ENCODE assay signal across 8 cellular contexts in genomic region chr1:109214695-109215623, GRCh38. TPM values are rescaled to one million over a fixed set of nuclear protein-coding genes. Genes with fewer than 3 reads are reported as not detected.
DNase-seq lines count a peak whose midpoint lies in the region; ATAC-seq and TF ChIP-seq lines count a peak whose summit lies in the region.

No MANE protein-coding gene starts in this region.

- H3K27me3 ChIP-seq in effector memory CD4-positive, alpha-beta T cell (replicated peaks; ENCODE audit: control insufficient read depth, insufficient read depth, low read length, poor library complexity, severe bottlenecking): no peaks in the 10 kb centered on the region
- H3K27me3 ChIP-seq in mesendoderm (ENCODE audit: insufficient read depth, low read length, poor library complexity) (no peaks in the 10 kb centered on the region), stomach smooth muscle (ENCODE audit: control insufficient read depth in 1 of 2, insufficient read depth in 2 of 2, low read length in 2 of 2) (no peaks in the 10 kb centered on the region)

- peaks cover 15% of the 10 kb centered on the region for H3K79me1 ChIP-seq in mesendoderm (ENCODE audit: low read length)

- H2AK5ac ChIP-seq in mesendoderm (ENCODE audit: low read length): no peak overlapping the region

- peaks cover 37% of the 10 kb centered on the region for H3K79me2 ChIP-seq in mesendoderm (ENCODE audit: control insufficient read depth, insufficient read depth, low read length)

- no peak overlapping the region for H4K5ac ChIP-seq in mesendoderm (ENCODE audit: low read length)

- H3K23ac ChIP-seq in mesendoderm (ENCODE audit: low read length): peak overlapping the region; percentile 89

- no peak overlapping the region for H3K4ac ChIP-seq in mesendoderm (ENCODE audit: low read depth, low read length)

- H2BK120ac ChIP-seq in mesendoderm (ENCODE audit: low read depth, low read length): no peak overlapping the region

- ATAC-seq in GM21529 (IDR thresholded peaks at IDR 0.05; ENCODE audit: unreplicated experiment) (peak; percentile 43), HG02763 (IDR thresholded peaks at IDR 0.05; ENCODE audit: unreplicated experiment) (no peak)

- H3K9ac ChIP-seq in mesendoderm (ENCODE audit: low read length): peak overlapping the region; percentile 99
- peak overlapping the region; percentile 95 to 97 for H3K9ac ChIP-seq in stomach smooth muscle (ENCODE audit: low read length in 2 of 2)

- peaks cover 10% of the 10 kb centered on the region for H3K4me1 ChIP-seq in effector memory CD4-positive, alpha-beta T cell (ENCODE audit: control insufficient read depth, insufficient read depth, low read length, poor library complexity, severe bottlenecking)
- H3K4me1 ChIP-seq in mesendoderm (ENCODE audit: control insufficient read depth, low read depth, low read length) (no peaks in the 10 kb centered on the region), stomach smooth muscle (ENCODE audit: control insufficient read depth, insufficient read depth, low read length) (peaks cover 14% of the 10 kb centered on the region)

- peak; percentile 93 for DNase-seq in AG09309 (ENCODE audit: low read depth)
- peak; percentile 60 for DNase-seq in NCI-H2171 (lab: John Stamatoyannopoulos, UW)
- DNase-seq in activated CD4-positive, alpha-beta T cell treated with anti-CD3 and anti-CD28 coated beads for 48 hours: peak; percentile 64
- no peak for DNase-seq in effector memory CD4-positive, alpha-beta T cell
- DNase-seq in mesendoderm: peak; percentile 93

- no CpG with 5 or more reads among the region's 13 CpGs for WGBS in mesendoderm (ENCODE audit: extremely low coverage, insufficient coverage, low lambda C conversion rate)

- H2BK5ac ChIP-seq in mesendoderm (ENCODE audit: low read length): peak overlapping the region; percentile 62

- H3K4me2 ChIP-seq in mesendoderm (ENCODE audit: low read length): peak overlapping the region; percentile 20

- H3K56ac ChIP-seq in mesendoderm (ENCODE audit: low read length): peak overlapping the region; percentile 99

- no peaks in the 10 kb centered on the region for H3K9me3 ChIP-seq in effector memory CD4-positive, alpha-beta T cell (ENCODE audit: control insufficient read depth, low read length)
- H3K9me3 ChIP-seq in stomach smooth muscle (ENCODE audit: control insufficient read depth in 2 of 2, low read length in 2 of 2): no peaks in the 10 kb centered on the region

- no peak overlapping the region for H2BK15ac ChIP-seq in mesendoderm (replicated peaks; ENCODE audit: low read depth)

- H3K4me3 ChIP-seq in AG09309 (ENCODE audit: control insufficient read depth, low read depth, low read length) (peak overlapping the region; percentile 73), mesendoderm (ENCODE audit: low read length) (peak overlapping the region; percentile 100), stomach smooth muscle (ENCODE audit: low read length in 2 of 2) (peak overlapping the region; percentile 88 to 100)
- peak overlapping the region; percentile 95 for H3K4me3 ChIP-seq in effector memory CD4-positive, alpha-beta T cell (ENCODE audit: insufficient read depth, low read depth, low read length, poor library complexity, severe bottlenecking)

- no peak overlapping the region for H4K8ac ChIP-seq in mesendoderm (ENCODE audit: low read depth, low read length)

- no peak overlapping the region for H3K18ac ChIP-seq in mesendoderm (ENCODE audit: low read length)

- no peak for TF ChIP-seq CTCF in AG09309 (IDR thresholded peaks at IDR 0.05; ENCODE audit: control insufficient read depth, insufficient read depth, low read depth, low read length, missing control alignments)

- H3K27ac ChIP-seq in effector memory CD4-positive, alpha-beta T cell (ENCODE audit: insufficient read depth, low read length, poor library complexity, severe bottlenecking): peak overlapping the region; percentile 78
- H3K27ac ChIP-seq in mesendoderm (ENCODE audit: low read depth, low read length): peak overlapping the region; percentile 63
- H3K27ac ChIP-seq in stomach smooth muscle (ENCODE audit: low read length): peak overlapping the region; percentile 90

- H3K36me3 ChIP-seq in effector memory CD4-positive, alpha-beta T cell (ENCODE audit: control insufficient read depth, insufficient read depth, low read length): no peaks in the 10 kb centered on the region
- H3K36me3 ChIP-seq in mesendoderm (ENCODE audit: control insufficient read depth, insufficient read depth, low read length) (no peaks in the 10 kb centered on the region), stomach smooth muscle (ENCODE audit: control insufficient read depth in 2 of 2, insufficient read depth in 2 of 2, low read length in 2 of 2) (peaks cover 0 to 4% of the 10 kb centered on the region in 2 donors)

RNA-seq across cellular contexts. Expression of gene SARS1, which starts 1.2 kb away (rescaled TPM):
- polyA plus RNA-seq in mesendoderm (2013, experiment 1 of 2): 108 TPM
- polyA plus RNA-seq in mesendoderm (2013, experiment 2 of 2): 110 TPM

RNA-seq across cellular contexts. Expression of gene CELSR2, which starts 34.4 kb away (rescaled TPM):
- 2.9 TPM for polyA plus RNA-seq in mesendoderm (2013, experiment 1 of 2)
- polyA plus RNA-seq in mesendoderm (2013, experiment 2 of 2): 2.9 TPM

Comparison
In these comparisons a context has a peak if more than half of its experiments do, and no peak if none do; other contexts are left out.
1. DNase-seq: peak in AG09309 (single experiment), NCI-H2171 (single experiment), activated CD4-positive, alpha-beta T cell treated with anti-CD3 and anti-CD28 coated beads for 48 hours (single experiment) and mesendoderm (single experiment); none in effector memory CD4-positive, alpha-beta T cell (0 of 3).
2. Peak in every context shown above with its lines, with median percentiles within 50 percentile points of each other: H3K4me3 ChIP-seq and H3K27ac ChIP-seq.